ENCODE assay signal across 25 cellular contexts in genomic region chr16:64130140-64130539, GRCh38.
DNase-seq lines count a peak whose midpoint lies in the region; ATAC-seq, FAIRE-seq and TF ChIP-seq lines count a peak whose summit lies in the region.
"Had no signal": no experiment of that assay in that cellular context is flagged by ENCODE, and none has a peak within 500 bp of the region (broad histone marks: within the 10 kb centered on the region; RNA-seq: fewer than 3 reads in every experiment).

No MANE protein-coding gene starts in this region.

- FAIRE-seq in HepG2 (lab: Jason Lieb, UNC) (no peak), K562 (lab: Jason Lieb, UNC) (no peak)
- FAIRE-seq: GM12878, GM12892, GM18507 had no signal

- intact Hi-C loops in HepG2 (cut with micrococcal nuclease; ENCODE audit: unreplicated experiment) (no loop called here), right lobe of liver (cut with DNase I) (no loop called here), K562 (cut with micrococcal nuclease) (no loop called here)

- POLR2A ChIA-PET in HepG2 (lab: Yijun Ruan, JAX) (no interaction called here), K562 (lab: Yijun Ruan, JAX) (no interaction called here)

- H3K79me2 ChIP-seq in HepG2 (ENCODE audit: insufficient read depth, low read length) = no peaks in the 10 kb centered on the region
- no peaks in the 10 kb centered on the region for H3K79me2 ChIP-seq in OCI-LY1 (ENCODE audit: insufficient read depth, low read length)
- no peaks in the 10 kb centered on the region for H3K79me2 ChIP-seq in K562 (ENCODE audit: control insufficient read depth, insufficient read depth, low read length)

- no peaks in the 10 kb centered on the region for H3K9me2 ChIP-seq in OCI-LY1 (ENCODE audit: low read depth, low read length)

- H4K20me1 ChIP-seq in HepG2 (ENCODE audit: insufficient read depth, low read length) = no peaks in the 10 kb centered on the region
- H4K20me1 ChIP-seq in OCI-LY1 (ENCODE audit: insufficient read depth, low read length) = no peaks in the 10 kb centered on the region
- no peaks in the 10 kb centered on the region for H4K20me1 ChIP-seq in K562 (replicated peaks; ENCODE audit: control insufficient read depth, insufficient read depth, low read length)
- H4K20me1 ChIP-seq: BLaER1 had no signal

- TF ChIP-seq POLR2A in HepG2 (IDR thresholded peaks at IDR 0.05; ENCODE audit: insufficient read depth in 1 of 2, low read depth in 2 of 2, low read length in 2 of 2) (no peak), right lobe of liver (IDR thresholded peaks at IDR 0.05) (no peak), K562 (conservative IDR thresholded peaks at IDR 0.05) (no peak)

- H3K4me3 ChIP-seq in HepG2 (replicated peaks in 1 of 3; ENCODE audit: insufficient read depth in 1 of 3, low read depth in 2 of 3, low read length in 3 of 3) (no peak overlapping the region), right lobe of liver (no peak overlapping the region), OCI-LY1 (ENCODE audit: low read depth, low read length, poor library complexity, severe bottlenecking) (no peak overlapping the region), K562 (no peak overlapping the region)
- H3K4me3 ChIP-seq: BLaER1, GM12878 had no signal

- H2AFZ ChIP-seq in HepG2 (ENCODE audit: low read length) = no peak overlapping the region
- no peak overlapping the region; the same call in 1 of the 2 replicates for H2AFZ ChIP-seq in OCI-LY1 (ENCODE audit: low read length)
- H2AFZ ChIP-seq in K562 (ENCODE audit: low read depth, low read length) = no peak overlapping the region

- ATAC-seq in HepG2 (no peak), right lobe of liver (no peak), K562 (no peak), HG02884 (IDR thresholded peaks at IDR 0.05; ENCODE audit: unreplicated experiment) (no peak)
- ATAC-seq: GM12878 had no signal

- in situ Hi-C loops in HepG2 (cut with HindIII; ENCODE audit: extremely low pct_ligation_motif_present, low pct_unique_long_range_greater_than_20kb) = no loop called here
- in situ Hi-C loops in K562 (cut with MboI) = no loop called here

- CTCF ChIA-PET in HepG2 (lab: Yijun Ruan, JAX; ENCODE audit: low intra/inter-chr PET ratio, low total read pairs) (no interaction called here), K562 (lab: Yijun Ruan, JAX; ENCODE audit: low intra/inter-chr PET ratio) (no interaction called here)

- 2% methylated on average over 2 of the region's 2 CpGs for WGBS in HepG2 (ENCODE audit: low lambda C conversion rate)
- 56% methylated on average over 2 of the region's 2 CpGs for WGBS in right lobe of liver (ENCODE audit: insufficient coverage, low coverage, low lambda C conversion rate, missing lambda C conversion rate)
- WGBS in K562 (ENCODE audit: insufficient coverage, low coverage, missing lambda C conversion rate) = 0% methylated on average over 2 of the region's 2 CpGs

- no peaks in the 10 kb centered on the region for H3K9me1 ChIP-seq in K562 (ENCODE audit: control insufficient read depth, insufficient read depth, low read length)

- no peak for TF ChIP-seq CTCF in HepG2 (CRISPR knock-in tag; IDR thresholded peaks at IDR 0.05)
- no peak for TF ChIP-seq CTCF in right lobe of liver (IDR thresholded peaks at IDR 0.05)
- TF ChIP-seq CTCF in OCI-LY1 (IDR thresholded peaks at IDR 0.05; ENCODE audit: low read length) = no peak
- no peak for TF ChIP-seq CTCF in K562 (IDR thresholded peaks at IDR 0.05 in 2 of 3, conservative IDR thresholded peaks at IDR 0.05 in 1 of 3; ENCODE audit: insufficient read depth in 2 of 3, low read depth in 1 of 3, low read length in 3 of 3)

- H3K9ac ChIP-seq in HepG2 (ENCODE audit: insufficient read depth, low read depth, low read length) (no peak overlapping the region), OCI-LY1 (ENCODE audit: low read length) (no peak overlapping the region), K562 (ENCODE audit: insufficient read depth in 1 of 2, low read depth in 2 of 2, low read length in 2 of 2) (no peak overlapping the region)
- H3K9ac ChIP-seq: BLaER1 had no signal

- no peaks in the 10 kb centered on the region for H3K36me3 ChIP-seq in HepG2 (replicated peaks in 1 of 2; ENCODE audit: control insufficient read depth in 1 of 2, insufficient read depth in 2 of 2, low read length in 2 of 2)
- H3K36me3 ChIP-seq in right lobe of liver = no peaks in the 10 kb centered on the region
- no peaks in the 10 kb centered on the region for H3K36me3 ChIP-seq in OCI-LY1 (ENCODE audit: insufficient read depth, low read length)
- no peaks in the 10 kb centered on the region for H3K36me3 ChIP-seq in K562 (ENCODE audit: control insufficient read depth, insufficient read depth, low read length)
- H3K36me3 ChIP-seq: BE2C, BLaER1 had no signal

- TF ChIP-seq RAD21 in HepG2 (CRISPR knock-in tag; IDR thresholded peaks at IDR 0.05) = no peak
- TF ChIP-seq RAD21 in K562 (CRISPR knock-in tag; conservative IDR thresholded peaks at IDR 0.05 in 1 of 2, IDR thresholded peaks at IDR 0.05 in 1 of 2) = no peak

- TF ChIP-seq EP300 in HepG2 (IDR thresholded peaks at IDR 0.05; ENCODE audit: low read depth in 2 of 2, low read length in 2 of 2) = no peak
- TF ChIP-seq EP300 in HepG2 (CRISPR knock-in tag; IDR thresholded peaks at IDR 0.05; ENCODE audit: borderline replicate concordance) = no peak
- no peak for TF ChIP-seq EP300 in K562 (IDR thresholded peaks at IDR 0.05; ENCODE audit: low read length)

- no peaks in the 10 kb centered on the region for H3K27me3 ChIP-seq in HepG2 (ENCODE audit: control insufficient read depth in 1 of 2, insufficient read depth in 2 of 2, low read length in 2 of 2)
- H3K27me3 ChIP-seq in right lobe of liver = no peaks in the 10 kb centered on the region
- H3K27me3 ChIP-seq in OCI-LY1 (ENCODE audit: insufficient read depth, low read length) = no peaks in the 10 kb centered on the region
- H3K27me3 ChIP-seq in K562 (ENCODE audit: control insufficient read depth in 2 of 2, insufficient read depth in 2 of 2, low read length in 2 of 2) = no peaks in the 10 kb centered on the region
- H3K27me3 ChIP-seq: BE2C, BLaER1 had no signal

- no peak overlapping the region for H3K4me2 ChIP-seq in HepG2 (ENCODE audit: low read depth, low read length)
- no peak overlapping the region for H3K4me2 ChIP-seq in OCI-LY1 (ENCODE audit: low read length)
- H3K4me2 ChIP-seq in K562 (ENCODE audit: insufficient read depth, low read length) = no peak overlapping the region
- H3K4me2 ChIP-seq: BLaER1 had no signal

- H3K4me1 ChIP-seq in HepG2 (ENCODE audit: insufficient read depth, low read length) (no peaks in the 10 kb centered on the region), right lobe of liver (no peaks in the 10 kb centered on the region), OCI-LY1 (ENCODE audit: insufficient read depth, low read length, severe bottlenecking) (peaks cover 47% of the 10 kb centered on the region), K562 (replicated peaks in 1 of 2; ENCODE audit: control insufficient read depth in 2 of 2, insufficient read depth in 2 of 2, low read length in 2 of 2) (no peaks in the 10 kb centered on the region)
- H3K4me1 ChIP-seq: BE2C, BLaER1 had no signal

- no peak overlapping the region for H3K27ac ChIP-seq in HepG2 (ENCODE audit: extremely low read length, insufficient read depth, low read length)
- H3K27ac ChIP-seq in right lobe of liver = no peak overlapping the region
- H3K27ac ChIP-seq in OCI-LY1 (ENCODE audit: low read depth, low read length, poor library complexity, severe bottlenecking) = peak overlapping the region; percentile 97
- no peak overlapping the region for H3K27ac ChIP-seq in K562 (ENCODE audit: extremely low read depth, low read depth, low read length)
- H3K27ac ChIP-seq: 22Rv1, BLaER1 had no signal

- BruUV-seq in HepG2 (replicated peaks; lab: Mats Ljungman, UMichigan) (no TSS peak), K562 (replicated peaks; lab: Mats Ljungman, UMichigan) (no TSS peak)

- H3F3A ChIP-seq in OCI-LY1 (ENCODE audit: insufficient read depth, low read length) = no peaks in the 10 kb centered on the region

- DNase-seq in HepG2 (ENCODE audit: low spot score) = no peak
- DNase-seq in right lobe of liver = no peak
- DNase-seq in K562 (ENCODE audit: extremely low read depth in 1 of 4, low spot score in 3 of 4) = no peak
- DNase-seq in NCI-H345 (lab: John Stamatoyannopoulos, UW) = no peak
- DNase-seq: ACHN; BE2C; C1 segment of cervical spinal cord; CD4-positive, alpha-beta memory T cell; CD4-positive, CD25-positive, alpha-beta regulatory T cell; CD8-positive, alpha-beta memory T cell; COR-L47; DMS 273 treated with DMSO at 0.1 percent for 48 hours; DMS153; DMS53; DMS79; DND-41; EL; GDM1 had no signal

- H3K9me3 ChIP-seq in HepG2 (ENCODE audit: low read length) = no peaks in the 10 kb centered on the region
- H3K9me3 ChIP-seq in right lobe of liver = no peaks in the 10 kb centered on the region
- H3K9me3 ChIP-seq in OCI-LY1 (ENCODE audit: low read length) = no peaks in the 10 kb centered on the region; the same call in 1 of the 2 replicates
- H3K9me3 ChIP-seq in K562 (replicated peaks; ENCODE audit: control insufficient read depth, insufficient read depth, low read depth, low read length) = no peaks in the 10 kb centered on the region
- H3K9me3 ChIP-seq: BE2C, BLaER1 had no signal

TF ChIP-seq in K562, 482 proteins besides CTCF, POLR2A, EP300 and RAD21 (continues in another document):
- TF ChIP-seq ZNF41 (CRISPR knock-in tag; conservative IDR thresholded peaks at IDR 0.05) (no peak), ZNF316 (IDR thresholded peaks at IDR 0.05) (peak; percentile 30; the same call in 1 of the 2 replicates), CBFA2T3 (IDR thresholded peaks at IDR 0.05) (no peak), HNRNPK (IDR thresholded peaks at IDR 0.05; ENCODE audit: low read depth, low read length, poor library complexity, severe bottlenecking) (no peak)

Comparison
In these comparisons a context has a peak if more than half of its experiments do, and no peak if none do; other contexts are left out.
1. Of the 241 proteins assayed by ChIP-seq in both HepG2 and K562: peak only in HepG2: MAFF and MAFK; only in K562: MAFG; in both: none; in neither: 238.